In genomic region chr1:156401175-156401574, GRCh38 we compare ENCODE assay signal across 18 cellular contexts. TPM values are rescaled to one million over a fixed set of nuclear protein-coding genes. Genes with fewer than 3 reads are reported as not detected.
DNase-seq lines count a peak whose midpoint lies in the region; ATAC-seq, FAIRE-seq and TF ChIP-seq lines count a peak whose summit lies in the region.
"Had no signal": no experiment of that assay in that cellular context is flagged by ENCODE, and none has a peak within 500 bp of the region (broad histone marks: within the 10 kb centered on the region; RNA-seq: fewer than 3 reads in every experiment).

No MANE protein-coding gene starts in this region.

- H3K4me1 Mint-ChIP-seq in type B pancreatic cell (ENCODE audit: unreplicated experiment), result no peaks in the 10 kb centered on the region

- H3K9me3 ChIP-seq in K562 (replicated peaks; ENCODE audit: control insufficient read depth, insufficient read depth, low read depth, low read length), result no peaks in the 10 kb centered on the region

- no peaks in the 10 kb centered on the region for H3K9me3 Mint-ChIP-seq in type B pancreatic cell

- no peak for TF ChIP-seq EP300 in K562 (IDR thresholded peaks at IDR 0.05; ENCODE audit: low read length)

- H3K4me3 Mint-ChIP-seq in type B pancreatic cell, result no peak overlapping the region
- H3K4me3 Mint-ChIP-seq: CD14-positive monocyte had no signal

- H2AFZ ChIP-seq in K562 (ENCODE audit: low read depth, low read length), result no peak overlapping the region

- no peaks in the 10 kb centered on the region for H3K9me1 ChIP-seq in K562 (ENCODE audit: control insufficient read depth, insufficient read depth, low read length)

- in situ Hi-C loops in K562 (cut with MboI), result no loop called here

- no peak for TF ChIP-seq CTCF in K562 (IDR thresholded peaks at IDR 0.05 in 2 of 3, conservative IDR thresholded peaks at IDR 0.05 in 1 of 3; ENCODE audit: insufficient read depth in 2 of 3, low read depth in 1 of 3, low read length in 3 of 3)
- TF ChIP-seq CTCF in type B pancreatic cell (conservative IDR thresholded peaks at IDR 0.05), result no peak

- no peaks in the 10 kb centered on the region for H3K36me3 Mint-ChIP-seq in type B pancreatic cell
- H3K36me3 Mint-ChIP-seq: CD14-positive monocyte had no signal

- H3K27ac Mint-ChIP-seq in type B pancreatic cell, result no peak overlapping the region
- H3K27ac Mint-ChIP-seq: CD14-positive monocyte had no signal

- H3K36me3 ChIP-seq in K562 (ENCODE audit: control insufficient read depth, insufficient read depth, low read length), result no peaks in the 10 kb centered on the region

- TF ChIP-seq RAD21 in K562 (CRISPR knock-in tag; conservative IDR thresholded peaks at IDR 0.05 in 1 of 2, IDR thresholded peaks at IDR 0.05 in 1 of 2), result no peak

- H3K79me2 ChIP-seq in K562 (ENCODE audit: control insufficient read depth, insufficient read depth, low read length), result no peaks in the 10 kb centered on the region

- 10% methylated on average over 5 of the region's 6 CpGs for WGBS in K562 (ENCODE audit: insufficient coverage, low coverage, missing lambda C conversion rate)

- peak; percentile 26 for FAIRE-seq in K562 (lab: Jason Lieb, UNC)
- FAIRE-seq: G401.6 had no signal

- 0 out of 2 replicates have a peak, but pooled peaks cover 6% of the 10 kb centered on the region for H4K20me1 ChIP-seq in K562 (replicated peaks; ENCODE audit: control insufficient read depth, insufficient read depth, low read length)

- intact Hi-C loops in K562 (cut with micrococcal nuclease), result no loop called here
- intact Hi-C loops in left colon (cut with DNase I, micrococcal nuclease), result no loop called here

- H3K4me2 ChIP-seq in K562 (ENCODE audit: insufficient read depth, low read length), result no peak overlapping the region

- peak overlapping the region in 1 of 2 experiments; percentile 80; a peak in 1 of 4 replicates for H3K9ac ChIP-seq in K562 (ENCODE audit: insufficient read depth in 1 of 2, low read depth in 2 of 2, low read length in 2 of 2)

- H3K27me3 Mint-ChIP-seq in type B pancreatic cell, result peaks cover 55% of the 10 kb centered on the region

- no peak overlapping the region for H3K4me3 ChIP-seq in K562

- DNase-seq in NCI-H526 (lab: John Stamatoyannopoulos, UW) (peak; percentile 67 to 77), K562 (ENCODE audit: extremely low read depth in 1 of 4, low spot score in 3 of 4) (no peak), NCI-H2171 (lab: John Stamatoyannopoulos, UW) (no peak), left colon (no peak), type B pancreatic cell (ENCODE audit: extremely low spot score, unreplicated experiment) (no peak)
- DNase-seq: HCEC 1CT, MM.1S, NCI-H1105, NCI-H1694 treated with DMSO at 0.1 percent for 48 hours, NCI-H2227 treated with DMSO at 0.1 percent for 48 hours, NCI-H510A treated with DMSO at 0.1 percent for 48 hours, PC-3 had no signal

- H3K27ac ChIP-seq in K562 (ENCODE audit: extremely low read depth, low read depth, low read length) (no peak overlapping the region), layer of hippocampus (ENCODE audit: low read depth, low read length) (peak overlapping the region; percentile 65), temporal lobe (ENCODE audit: low read depth, low read length) (peak overlapping the region; percentile 41)
- H3K27ac ChIP-seq: RWPE1 had no signal

- H3K27me3 ChIP-seq in K562 (ENCODE audit: control insufficient read depth in 2 of 2, insufficient read depth in 2 of 2, low read length in 2 of 2) (peaks cover 10 to 32% of the 10 kb centered on the region in 2 experiments; a peak in 4 of 5 replicates), layer of hippocampus (ENCODE audit: control insufficient read depth, insufficient read depth, low read length) (no peaks in the 10 kb centered on the region)

- H3K4me1 ChIP-seq in K562 (replicated peaks in 1 of 2; ENCODE audit: control insufficient read depth in 2 of 2, insufficient read depth in 2 of 2, low read length in 2 of 2), result peaks cover 0 to 19% of the 10 kb centered on the region in 2 experiments; a peak in 3 of 5 replicates

- no peak for TF ChIP-seq POLR2A in K562 (conservative IDR thresholded peaks at IDR 0.05)

- no TSS peak for BruUV-seq in K562 (replicated peaks; lab: Mats Ljungman, UMichigan)

- POLR2A ChIA-PET in K562 (lab: Yijun Ruan, JAX), result interaction anchor here (1.5 kb wide), 2 partner anchors 12 to 13 kb away, joined by 6 read pairs; no protein-coding TSS in a partner anchor

- CTCF ChIA-PET in K562 (lab: Yijun Ruan, JAX; ENCODE audit: low intra/inter-chr PET ratio), result no interaction called here

- peak; percentile 29; the same call in 2 of the 3 replicates for ATAC-seq in K562
- ATAC-seq in left colon, result no peak
- ATAC-seq: PC-3 had no signal

TF ChIP-seq in K562, 482 proteins besides CTCF, POLR2A, EP300 and RAD21 (continues in another document):
- no peak for TF ChIP-seq ZNF695 (CRISPR knock-in tag; IDR thresholded peaks at IDR 0.05)
- no peak for TF ChIP-seq ZBTB40 (IDR thresholded peaks at IDR 0.05)
- no peak for TF ChIP-seq ZBTB40 (CRISPR knock-in tag; IDR thresholded peaks at IDR 0.05)

RNA-seq across cellular contexts. Expression of gene RHBG, which starts 32.2 kb away (rescaled TPM):
- total RNA-seq in K562 (2011; cell fraction: chromatin; rRNA removed; ENCODE audit: low replicate concordance), result not detected in 2 replicates
- not detected in 2 replicates for total RNA-seq in K562 (2011; cell fraction: nucleolus; rRNA removed)
- not detected in 2 replicates for total RNA-seq in K562 (2011; cell fraction: nucleoplasm; rRNA removed)
- total RNA-seq in K562 (2014; rRNA removed), result not detected in 2 replicates
- total RNA-seq in K562 (2014; rRNA removed; fragmentation: Illumina TruSeq; extraction: Trizol), result not detected in 2 replicates
- not detected in 2 replicates for total RNA-seq in K562 (2015; rRNA removed; fragmentation: Illumina TruSeq; extraction: Trizol)
- total RNA-seq in K562 (2021), result not detected in 2 replicates
- polyA plus RNA-seq in K562 (2011; rRNA removed), result not detected in 2 replicates
- polyA plus RNA-seq in K562 (2011; cell fraction: cytosol; rRNA removed), result not detected in 2 replicates
- not detected in 2 replicates for polyA plus RNA-seq in K562 (2011; cell fraction: nucleus; rRNA removed)
- polyA plus RNA-seq in K562 (2012), result not detected in 2 replicates
- polyA plus RNA-seq in K562 (2014; fragmentation: Illumina TruSeq; extraction: Trizol), result not detected in 2 replicates
- not detected for polyA plus RNA-seq in K562 (2014; fragmentation: Nextera tagmentation; extraction: Ambion mirVana)
- polyA plus RNA-seq in K562 (2014; rRNA removed), result not detected in 2 replicates
- polyA minus RNA-seq in K562 (2011; rRNA and poly(A)+ RNA removed), result not detected in 2 replicates
- not detected in 2 replicates for polyA minus RNA-seq in K562 (2011; cell fraction: cytosol; rRNA and poly(A)+ RNA removed)
- polyA minus RNA-seq in K562 (2011; cell fraction: nucleus; rRNA and poly(A)+ RNA removed), result not detected in 2 replicates
- not detected for total RNA-seq in temporal lobe
- total RNA-seq in left colon, result not detected
- total RNA-seq in type B pancreatic cell (ENCODE audit: low replicate concordance), result 0.17 and 0.88 TPM in 2 replicates
- total RNA-seq: LHCN-M2 had no signal
- polyA plus RNA-seq: CD14-positive monocyte had no signal

Comparison
In these comparisons a context has a peak if more than half of its experiments do, and no peak if none do; other contexts are left out.
1. DNase-seq: peak in NCI-H526 (2 of 2); none in K562 (0 of 4), NCI-H2171 (single experiment), left colon (0 of 2) and type B pancreatic cell (single experiment).